ENCODE assay signal across 8 cellular contexts in genomic region chr11:809287-810039, GRCh38.
DNase-seq lines count a peak whose midpoint lies in the region; ATAC-seq lines count a peak whose summit lies in the region.

Gene RPLP2 (plus strand): TSS chr11:809967. CDS start chr11:810235, 268 bp downstream.

- no peaks in the 10 kb centered on the region for H3K27me3 Mint-ChIP-seq in central memory CD8-positive, alpha-beta T cell

- H3K9me3 Mint-ChIP-seq in central memory CD8-positive, alpha-beta T cell: no peaks in the 10 kb centered on the region

- H3K27ac Mint-ChIP-seq in central memory CD8-positive, alpha-beta T cell (ENCODE audit: low read depth): peak within 1 kb of the TSS; percentile 95

- peak within 1 kb of the TSS; percentile 89 for H3K4me3 Mint-ChIP-seq in central memory CD8-positive, alpha-beta T cell

- DNase-seq in AG08396 (ENCODE audit: low spot score): peak; percentile 98
- DNase-seq in NCI-H446 (lab: John Stamatoyannopoulos, UW): peak; percentile 97 to 99
- DNase-seq in activated CD4-positive, CD25-positive, alpha-beta regulatory T cell treated with anti-CD3 and anti-CD28 coated beads, Interleukin-2, amount 50 U/mL, for 16 hours (ENCODE audit: low read depth, low spot score): peak; percentile 97
- peak; percentile 97 for DNase-seq in central memory CD8-positive, alpha-beta T cell (ENCODE audit: low spot score in 2 of 2)
- peak; percentile 98 for DNase-seq in islet precursor cell
- peak; percentile 96 to 98 (median 97) for DNase-seq in stimulated activated CD4-positive, alpha-beta T cell treated with anti-CD3 and anti-CD28 coated beads, Interleukin-12 subunit alpha, Interleukin-12 subunit beta, amount 100 ng/mL, for 48 hours (ENCODE audit: low read depth in 2 of 3, low spot score in 1 of 3)

- peaks cover 35% of the 10 kb centered on the region for H3K4me1 Mint-ChIP-seq in central memory CD8-positive, alpha-beta T cell

- peaks cover 49% of the 10 kb centered on the region for H3K36me3 Mint-ChIP-seq in central memory CD8-positive, alpha-beta T cell (ENCODE audit: insufficient read depth)

- ATAC-seq in GM19025 (IDR thresholded peaks at IDR 0.05; ENCODE audit: low read depth, unreplicated experiment) (peak; percentile 66), HG03342 (IDR thresholded peaks at IDR 0.05; ENCODE audit: unreplicated experiment) (peak; percentile 70)
- peak; percentile 89 for ATAC-seq in central memory CD8-positive, alpha-beta T cell (replicated peaks; ENCODE audit: extremely low read depth, poor library complexity, severe bottlenecking)

Comparison
In these comparisons a context has a peak if more than half of its experiments do, and no peak if none do; other contexts are left out.
1. Peak in every context shown above with its lines: DNase-seq and ATAC-seq.